Comparison of ENCODE assay signal across 11 cellular contexts in the genomic region with DNA sequence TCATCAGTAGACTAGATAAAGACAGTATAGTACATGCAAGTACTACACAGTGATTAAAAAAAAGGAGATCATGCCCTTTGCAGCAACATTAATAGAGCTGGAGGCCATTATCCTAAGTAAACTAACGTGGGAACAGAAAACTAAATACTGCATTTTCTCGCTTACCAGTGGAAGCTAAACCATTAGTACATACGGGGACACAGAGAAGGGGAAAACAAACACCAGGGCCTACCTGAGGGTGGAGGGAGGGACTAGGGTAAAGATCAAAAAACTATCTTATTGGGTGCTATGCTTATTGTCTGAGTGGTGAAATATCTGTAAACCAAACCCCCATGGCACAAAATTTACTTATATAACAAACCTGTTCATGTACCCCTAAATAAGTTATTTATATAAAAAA.
"Had no signal": no experiment of that assay in that cellular context is flagged by ENCODE, and none has a peak within 500 bp of the region (broad histone marks: within the 10 kb centered on the region; RNA-seq: fewer than 3 reads in every experiment).

No MANE protein-coding gene starts in this region.

- H3K4me3 Mint-ChIP-seq: GM23338, H9, HFFc6 had no signal

- H3K9ac ChIP-seq: GM23248 had no signal

- H3K4me1 Mint-ChIP-seq: GM23338, H9 had no signal

- H3K4me2 ChIP-seq: GM23338 had no signal

- H3K4me3 ChIP-seq: GM23248, GM23338, HAP-1 had no signal

- FAIRE-seq: H1, H54 had no signal

- DNase-seq: GM23248, GOT3, H7, H9, HCEC 1CT, HFFc6 had no signal

- H3K27ac ChIP-seq: GM23248 had no signal

- H3K4me1 ChIP-seq: HAP-1 had no signal

- H2AFZ ChIP-seq: GM23248, GM23338 had no signal

- H3K27ac Mint-ChIP-seq: GM23338, H9, HFFc6 had no signal

- ATAC-seq: GM23338, HCT116 had no signal

- H3K36me3 ChIP-seq: HAP-1 had no signal
